1 cellular context compared by ENCODE assay signal in the genomic region with DNA sequence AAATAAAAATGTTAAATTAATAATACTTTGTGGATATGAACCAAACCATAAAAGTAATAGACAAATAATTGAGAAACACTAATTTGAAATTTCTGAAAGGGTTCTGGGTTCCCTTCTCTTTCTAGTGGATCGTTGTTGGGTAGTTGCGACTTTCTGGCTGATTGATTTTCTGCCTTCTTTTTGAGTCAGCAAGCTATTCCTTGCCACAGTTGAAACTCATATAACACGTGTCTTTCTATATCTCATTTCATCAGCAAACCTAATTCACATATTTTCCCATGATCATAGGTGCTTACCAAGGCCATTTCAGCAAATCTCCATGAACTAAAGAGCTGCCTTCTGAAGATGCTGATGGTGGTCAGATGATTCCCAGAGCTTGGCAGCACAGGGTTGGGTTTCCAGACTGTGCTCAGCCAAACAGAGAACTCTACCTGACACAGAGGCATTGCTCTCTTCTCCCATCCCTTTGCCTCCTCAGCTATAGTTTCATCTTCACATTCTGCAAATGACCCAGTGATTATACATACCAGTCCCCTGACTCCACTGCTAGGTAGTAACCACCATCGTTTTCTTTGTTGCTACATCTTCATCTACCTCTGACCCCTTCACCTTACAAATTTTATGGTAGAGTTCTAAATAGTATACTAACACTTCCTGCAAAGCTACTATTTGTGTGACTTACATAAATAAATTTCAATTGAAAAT.
TF ChIP-seq lines count a peak whose summit lies in the region.

No MANE protein-coding gene starts in this region.

TF ChIP-seq in GM12878, 131 proteins besides CTCF, POLR2A, EP300 and RAD21 (continued from another document and continues in another):
- no peak for TF ChIP-seq MYB (IDR thresholded peaks at IDR 0.05; ENCODE audit: borderline replicate concordance, low read depth, low read length)
- peak; percentile 74 for TF ChIP-seq RUNX3 (IDR thresholded peaks at IDR 0.05; ENCODE audit: low read length)
- TF ChIP-seq ESRRA (IDR thresholded peaks at IDR 0.05; ENCODE audit: low read length) = no peak
- no peak for TF ChIP-seq RAD51 (IDR thresholded peaks at IDR 0.05)
- no peak; the same call in 1 of the 2 replicates for TF ChIP-seq JUND (IDR thresholded peaks at IDR 0.05; ENCODE audit: low read depth, low read length)
- 0 out of 2 replicates have a peak, but pooled peaks have one; percentile 40 for TF ChIP-seq FOXM1 (IDR thresholded peaks at IDR 0.05; ENCODE audit: low read depth, low read length)
- TF ChIP-seq POU2F2 (IDR thresholded peaks at IDR 0.05; ENCODE audit: borderline replicate concordance, low read depth, low read length) = no peak
- peak; percentile 95 for TF ChIP-seq JUNB (IDR thresholded peaks at IDR 0.05)
- TF ChIP-seq YY1 (IDR thresholded peaks at IDR 0.05; ENCODE audit: low read depth, low read length) = no peak
- TF ChIP-seq IKZF1 (conservative IDR thresholded peaks at IDR 0.05) = no peak
- no peak for TF ChIP-seq CHD1 (IDR thresholded peaks at IDR 0.05; ENCODE audit: low read depth, low read length)
- TF ChIP-seq CREM (IDR thresholded peaks at IDR 0.05; ENCODE audit: low read depth) = peak; percentile 65
- TF ChIP-seq SIX5 (IDR thresholded peaks at IDR 0.05; ENCODE audit: low read depth, low read length, severe bottlenecking) = no peak
- TF ChIP-seq, protein P1, sequence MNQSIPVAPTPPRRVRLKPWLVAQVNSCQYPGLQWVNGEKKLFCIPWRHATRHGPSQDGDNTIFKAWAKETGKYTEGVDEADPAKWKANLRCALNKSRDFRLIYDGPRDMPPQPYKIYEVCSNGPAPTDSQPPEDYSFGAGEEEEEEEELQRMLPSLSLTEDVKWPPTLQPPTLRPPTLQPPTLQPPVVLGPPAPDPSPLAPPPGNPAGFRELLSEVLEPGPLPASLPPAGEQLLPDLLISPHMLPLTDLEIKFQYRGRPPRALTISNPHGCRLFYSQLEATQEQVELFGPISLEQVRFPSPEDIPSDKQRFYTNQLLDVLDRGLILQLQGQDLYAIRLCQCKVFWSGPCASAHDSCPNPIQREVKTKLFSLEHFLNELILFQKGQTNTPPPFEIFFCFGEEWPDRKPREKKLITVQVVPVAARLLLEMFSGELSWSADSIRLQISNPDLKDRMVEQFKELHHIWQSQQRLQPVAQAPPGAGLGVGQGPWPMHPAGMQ (IDR thresholded peaks at IDR 0.05; ENCODE audit: borderline replicate concordance) = no peak
- TF ChIP-seq DPF2 (IDR thresholded peaks at IDR 0.05) = no peak
- no peak for TF ChIP-seq ZZZ3 (IDR thresholded peaks at IDR 0.05; ENCODE audit: control insufficient read depth, insufficient read length, low read depth)
- TF ChIP-seq MTA2 (IDR thresholded peaks at IDR 0.05; ENCODE audit: low read depth) = peak; percentile 53; the same call in 1 of the 2 replicates
- TF ChIP-seq HDGF (IDR thresholded peaks at IDR 0.05) = no peak
- no peak for TF ChIP-seq SP1 (IDR thresholded peaks at IDR 0.05; ENCODE audit: low read depth, low read length)
- TF ChIP-seq ZBED1 (IDR thresholded peaks at IDR 0.05; ENCODE audit: borderline replicate concordance) = no peak
- TF ChIP-seq, protein P2, sequence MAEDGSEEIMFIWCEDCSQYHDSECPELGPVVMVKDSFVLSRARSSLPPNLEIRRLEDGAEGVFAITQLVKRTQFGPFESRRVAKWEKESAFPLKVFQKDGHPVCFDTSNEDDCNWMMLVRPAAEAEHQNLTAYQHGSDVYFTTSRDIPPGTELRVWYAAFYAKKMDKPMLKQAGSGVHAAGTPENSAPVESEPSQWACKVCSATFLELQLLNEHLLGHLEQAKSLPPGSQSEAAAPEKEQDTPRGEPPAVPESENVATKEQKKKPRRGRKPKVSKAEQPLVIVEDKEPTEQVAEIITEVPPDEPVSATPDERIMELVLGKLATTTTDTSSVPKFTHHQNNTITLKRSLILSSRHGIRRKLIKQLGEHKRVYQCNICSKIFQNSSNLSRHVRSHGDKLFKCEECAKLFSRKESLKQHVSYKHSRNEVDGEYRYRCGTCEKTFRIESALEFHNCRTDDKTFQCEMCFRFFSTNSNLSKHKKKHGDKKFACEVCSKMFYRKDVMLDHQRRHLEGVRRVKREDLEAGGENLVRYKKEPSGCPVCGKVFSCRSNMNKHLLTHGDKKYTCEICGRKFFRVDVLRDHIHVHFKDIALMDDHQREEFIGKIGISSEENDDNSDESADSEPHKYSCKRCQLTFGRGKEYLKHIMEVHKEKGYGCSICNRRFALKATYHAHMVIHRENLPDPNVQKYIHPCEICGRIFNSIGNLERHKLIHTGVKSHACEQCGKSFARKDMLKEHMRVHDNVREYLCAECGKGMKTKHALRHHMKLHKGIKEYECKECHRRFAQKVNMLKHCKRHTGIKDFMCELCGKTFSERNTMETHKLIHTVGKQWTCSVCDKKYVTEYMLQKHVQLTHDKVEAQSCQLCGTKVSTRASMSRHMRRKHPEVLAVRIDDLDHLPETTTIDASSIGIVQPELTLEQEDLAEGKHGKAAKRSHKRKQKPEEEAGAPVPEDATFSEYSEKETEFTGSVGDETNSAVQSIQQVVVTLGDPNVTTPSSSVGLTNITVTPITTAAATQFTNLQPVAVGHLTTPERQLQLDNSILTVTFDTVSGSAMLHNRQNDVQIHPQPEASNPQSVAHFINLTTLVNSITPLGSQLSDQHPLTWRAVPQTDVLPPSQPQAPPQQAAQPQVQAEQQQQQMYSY (CRISPR knock-in tag; IDR thresholded peaks at IDR 0.05) = no peak
- TF ChIP-seq EED (IDR thresholded peaks at IDR 0.05; ENCODE audit: low read depth) = peak; percentile 31; the same call in 1 of the 2 replicates
- TF ChIP-seq KLF5 (IDR thresholded peaks at IDR 0.05; ENCODE audit: partially characterized antibody) = no peak
- no peak for TF ChIP-seq SUZ12 (IDR thresholded peaks at IDR 0.05; ENCODE audit: unreplicated experiment)
- TF ChIP-seq, protein P3, sequence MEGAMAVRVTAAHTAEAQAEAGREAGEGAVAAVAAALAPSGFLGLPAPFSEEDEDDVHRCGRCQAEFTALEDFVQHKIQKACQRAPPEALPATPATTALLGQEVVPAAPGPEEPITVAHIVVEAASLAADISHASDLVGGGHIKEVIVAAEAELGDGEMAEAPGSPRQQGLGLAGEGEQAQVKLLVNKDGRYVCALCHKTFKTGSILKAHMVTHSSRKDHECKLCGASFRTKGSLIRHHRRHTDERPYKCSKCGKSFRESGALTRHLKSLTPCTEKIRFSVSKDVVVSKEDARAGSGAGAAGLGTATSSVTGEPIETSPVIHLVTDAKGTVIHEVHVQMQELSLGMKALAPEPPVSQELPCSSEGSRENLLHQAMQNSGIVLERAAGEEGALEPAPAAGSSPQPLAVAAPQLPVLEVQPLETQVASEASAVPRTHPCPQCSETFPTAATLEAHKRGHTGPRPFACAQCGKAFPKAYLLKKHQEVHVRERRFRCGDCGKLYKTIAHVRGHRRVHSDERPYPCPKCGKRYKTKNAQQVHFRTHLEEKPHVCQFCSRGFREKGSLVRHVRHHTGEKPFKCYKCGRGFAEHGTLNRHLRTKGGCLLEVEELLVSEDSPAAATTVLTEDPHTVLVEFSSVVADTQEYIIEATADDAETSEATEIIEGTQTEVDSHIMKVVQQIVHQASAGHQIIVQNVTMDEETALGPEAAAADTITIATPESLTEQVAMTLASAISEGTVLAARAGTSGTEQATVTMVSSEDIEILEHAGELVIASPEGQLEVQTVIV (IDR thresholded peaks at IDR 0.05; ENCODE audit: borderline replicate concordance, partially characterized antibody) = no peak
- TF ChIP-seq NRF1 (conservative IDR thresholded peaks at IDR 0.05; ENCODE audit: low read depth, low read length) = no peak
- TF ChIP-seq TCF7 (IDR thresholded peaks at IDR 0.05; ENCODE audit: borderline replicate concordance) = no peak
- no peak for TF ChIP-seq STAT3 (IDR thresholded peaks at IDR 0.05; ENCODE audit: low read depth, low read length)
- TF ChIP-seq, protein P4, sequence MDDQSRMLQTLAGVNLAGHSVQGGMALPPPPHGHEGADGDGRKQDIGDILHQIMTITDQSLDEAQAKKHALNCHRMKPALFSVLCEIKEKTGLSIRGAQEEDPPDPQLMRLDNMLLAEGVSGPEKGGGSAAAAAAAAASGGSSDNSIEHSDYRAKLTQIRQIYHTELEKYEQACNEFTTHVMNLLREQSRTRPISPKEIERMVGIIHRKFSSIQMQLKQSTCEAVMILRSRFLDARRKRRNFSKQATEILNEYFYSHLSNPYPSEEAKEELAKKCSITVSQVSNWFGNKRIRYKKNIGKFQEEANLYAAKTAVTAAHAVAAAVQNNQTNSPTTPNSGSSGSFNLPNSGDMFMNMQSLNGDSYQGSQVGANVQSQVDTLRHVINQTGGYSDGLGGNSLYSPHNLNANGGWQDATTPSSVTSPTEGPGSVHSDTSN (IDR thresholded peaks at IDR 0.05; ENCODE audit: insufficient replicate concordance, low read depth, low read length) = no peak
- TF ChIP-seq, protein P5, sequence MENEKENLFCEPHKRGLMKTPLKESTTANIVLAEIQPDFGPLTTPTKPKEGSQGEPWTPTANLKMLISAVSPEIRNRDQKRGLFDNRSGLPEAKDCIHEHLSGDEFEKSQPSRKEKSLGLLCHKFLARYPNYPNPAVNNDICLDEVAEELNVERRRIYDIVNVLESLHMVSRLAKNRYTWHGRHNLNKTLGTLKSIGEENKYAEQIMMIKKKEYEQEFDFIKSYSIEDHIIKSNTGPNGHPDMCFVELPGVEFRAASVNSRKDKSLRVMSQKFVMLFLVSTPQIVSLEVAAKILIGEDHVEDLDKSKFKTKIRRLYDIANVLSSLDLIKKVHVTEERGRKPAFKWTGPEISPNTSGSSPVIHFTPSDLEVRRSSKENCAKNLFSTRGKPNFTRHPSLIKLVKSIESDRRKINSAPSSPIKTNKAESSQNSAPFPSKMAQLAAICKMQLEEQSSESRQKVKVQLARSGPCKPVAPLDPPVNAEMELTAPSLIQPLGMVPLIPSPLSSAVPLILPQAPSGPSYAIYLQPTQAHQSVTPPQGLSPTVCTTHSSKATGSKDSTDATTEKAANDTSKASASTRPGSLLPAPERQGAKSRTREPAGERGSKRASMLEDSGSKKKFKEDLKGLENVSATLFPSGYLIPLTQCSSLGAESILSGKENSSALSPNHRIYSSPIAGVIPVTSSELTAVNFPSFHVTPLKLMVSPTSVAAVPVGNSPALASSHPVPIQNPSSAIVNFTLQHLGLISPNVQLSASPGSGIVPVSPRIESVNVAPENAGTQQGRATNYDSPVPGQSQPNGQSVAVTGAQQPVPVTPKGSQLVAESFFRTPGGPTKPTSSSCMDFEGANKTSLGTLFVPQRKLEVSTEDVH (IDR thresholded peaks at IDR 0.05; ENCODE audit: low read depth, partially characterized antibody) = no peak
- TF ChIP-seq, protein P6, sequence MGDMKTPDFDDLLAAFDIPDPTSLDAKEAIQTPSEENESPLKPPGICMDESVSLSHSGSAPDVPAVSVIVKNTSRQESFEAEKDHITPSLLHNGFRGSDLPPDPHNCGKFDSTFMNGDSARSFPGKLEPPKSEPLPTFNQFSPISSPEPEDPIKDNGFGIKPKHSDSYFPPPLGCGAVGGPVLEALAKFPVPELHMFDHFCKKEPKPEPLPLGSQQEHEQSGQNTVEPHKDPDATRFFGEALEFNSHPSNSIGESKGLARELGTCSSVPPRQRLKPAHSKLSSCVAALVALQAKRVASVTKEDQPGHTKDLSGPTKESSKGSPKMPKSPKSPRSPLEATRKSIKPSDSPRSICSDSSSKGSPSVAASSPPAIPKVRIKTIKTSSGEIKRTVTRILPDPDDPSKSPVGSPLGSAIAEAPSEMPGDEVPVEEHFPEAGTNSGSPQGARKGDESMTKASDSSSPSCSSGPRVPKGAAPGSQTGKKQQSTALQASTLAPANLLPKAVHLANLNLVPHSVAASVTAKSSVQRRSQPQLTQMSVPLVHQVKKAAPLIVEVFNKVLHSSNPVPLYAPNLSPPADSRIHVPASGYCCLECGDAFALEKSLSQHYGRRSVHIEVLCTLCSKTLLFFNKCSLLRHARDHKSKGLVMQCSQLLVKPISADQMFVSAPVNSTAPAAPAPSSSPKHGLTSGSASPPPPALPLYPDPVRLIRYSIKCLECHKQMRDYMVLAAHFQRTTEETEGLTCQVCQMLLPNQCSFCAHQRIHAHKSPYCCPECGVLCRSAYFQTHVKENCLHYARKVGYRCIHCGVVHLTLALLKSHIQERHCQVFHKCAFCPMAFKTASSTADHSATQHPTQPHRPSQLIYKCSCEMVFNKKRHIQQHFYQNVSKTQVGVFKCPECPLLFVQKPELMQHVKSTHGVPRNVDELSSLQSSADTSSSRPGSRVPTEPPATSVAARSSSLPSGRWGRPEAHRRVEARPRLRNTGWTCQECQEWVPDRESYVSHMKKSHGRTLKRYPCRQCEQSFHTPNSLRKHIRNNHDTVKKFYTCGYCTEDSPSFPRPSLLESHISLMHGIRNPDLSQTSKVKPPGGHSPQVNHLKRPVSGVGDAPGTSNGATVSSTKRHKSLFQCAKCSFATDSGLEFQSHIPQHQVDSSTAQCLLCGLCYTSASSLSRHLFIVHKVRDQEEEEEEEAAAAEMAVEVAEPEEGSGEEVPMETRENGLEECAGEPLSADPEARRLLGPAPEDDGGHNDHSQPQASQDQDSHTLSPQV (IDR thresholded peaks at IDR 0.05) = no peak
- TF ChIP-seq STAT1 (conservative IDR thresholded peaks at IDR 0.05) = no peak
- peak; percentile 73 for TF ChIP-seq PAX5 (IDR thresholded peaks at IDR 0.05; ENCODE audit: borderline replicate concordance, low read depth, low read length)
- TF ChIP-seq KDM1A (IDR thresholded peaks at IDR 0.05; ENCODE audit: borderline replicate concordance) = no peak
- TF ChIP-seq TAF1 (IDR thresholded peaks at IDR 0.05; ENCODE audit: borderline replicate concordance, low read depth, low read length) = no peak
- TF ChIP-seq, protein P7, sequence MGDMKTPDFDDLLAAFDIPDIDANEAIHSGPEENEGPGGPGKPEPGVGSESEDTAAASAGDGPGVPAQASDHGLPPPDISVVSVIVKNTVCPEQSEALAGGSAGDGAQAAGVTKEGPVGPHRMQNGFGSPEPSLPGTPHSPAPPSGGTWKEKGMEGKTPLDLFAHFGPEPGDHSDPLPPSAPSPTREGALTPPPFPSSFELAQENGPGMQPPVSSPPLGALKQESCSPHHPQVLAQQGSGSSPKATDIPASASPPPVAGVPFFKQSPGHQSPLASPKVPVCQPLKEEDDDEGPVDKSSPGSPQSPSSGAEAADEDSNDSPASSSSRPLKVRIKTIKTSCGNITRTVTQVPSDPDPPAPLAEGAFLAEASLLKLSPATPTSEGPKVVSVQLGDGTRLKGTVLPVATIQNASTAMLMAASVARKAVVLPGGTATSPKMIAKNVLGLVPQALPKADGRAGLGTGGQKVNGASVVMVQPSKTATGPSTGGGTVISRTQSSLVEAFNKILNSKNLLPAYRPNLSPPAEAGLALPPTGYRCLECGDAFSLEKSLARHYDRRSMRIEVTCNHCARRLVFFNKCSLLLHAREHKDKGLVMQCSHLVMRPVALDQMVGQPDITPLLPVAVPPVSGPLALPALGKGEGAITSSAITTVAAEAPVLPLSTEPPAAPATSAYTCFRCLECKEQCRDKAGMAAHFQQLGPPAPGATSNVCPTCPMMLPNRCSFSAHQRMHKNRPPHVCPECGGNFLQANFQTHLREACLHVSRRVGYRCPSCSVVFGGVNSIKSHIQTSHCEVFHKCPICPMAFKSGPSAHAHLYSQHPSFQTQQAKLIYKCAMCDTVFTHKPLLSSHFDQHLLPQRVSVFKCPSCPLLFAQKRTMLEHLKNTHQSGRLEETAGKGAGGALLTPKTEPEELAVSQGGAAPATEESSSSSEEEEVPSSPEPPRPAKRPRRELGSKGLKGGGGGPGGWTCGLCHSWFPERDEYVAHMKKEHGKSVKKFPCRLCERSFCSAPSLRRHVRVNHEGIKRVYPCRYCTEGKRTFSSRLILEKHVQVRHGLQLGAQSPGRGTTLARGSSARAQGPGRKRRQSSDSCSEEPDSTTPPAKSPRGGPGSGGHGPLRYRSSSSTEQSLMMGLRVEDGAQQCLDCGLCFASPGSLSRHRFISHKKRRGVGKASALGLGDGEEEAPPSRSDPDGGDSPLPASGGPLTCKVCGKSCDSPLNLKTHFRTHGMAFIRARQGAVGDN (IDR thresholded peaks at IDR 0.05) = no peak
- no peak for TF ChIP-seq MXI1 (IDR thresholded peaks at IDR 0.05; ENCODE audit: low read depth, low read length)
